ENCODE assay signal across 8 cellular contexts in genomic region chr3:193831495-193832455, GRCh38.
DNase-seq lines count a peak whose midpoint lies in the region; ATAC-seq, FAIRE-seq and TF ChIP-seq lines count a peak whose summit lies in the region.

No MANE protein-coding gene starts in this region.

- H3K36me3 ChIP-seq in brain microvascular endothelial cell (replicated peaks), result no peaks in the 10 kb centered on the region

- no peak overlapping the region for H3K4me3 ChIP-seq in brain microvascular endothelial cell (ENCODE audit: low read depth, low read length)

- no peak for TF ChIP-seq CTCF in GM10248 (IDR thresholded peaks at IDR 0.05; ENCODE audit: control extremely low read depth, extremely low read depth, low read depth, missing control alignments)
- no peak for TF ChIP-seq CTCF in brain microvascular endothelial cell (IDR thresholded peaks at IDR 0.05; ENCODE audit: low read depth, low read length, missing control alignments)

- H3K27ac ChIP-seq in substantia nigra (ENCODE audit: low read depth, low read length, poor library complexity, severe bottlenecking), result no peak overlapping the region
- H3K27ac ChIP-seq in brain microvascular endothelial cell, result no peak overlapping the region

- in situ Hi-C loops in brain microvascular endothelial cell (cut with HindIII; ENCODE audit: low pct_ligation_motif_present, low sequenced_read_pairs), result no loop called here

- DNase-seq in GM10248 (ENCODE audit: extremely low spot score), result peak; percentile 60
- peak; percentile 85 for DNase-seq in NCI-H2107 treated with DMSO at 0.1 percent for 48 hours (lab: John Stamatoyannopoulos, UW; ENCODE audit: unreplicated experiment)
- peak; percentile 7 to 58 for DNase-seq in frontal cortex (ENCODE audit: low spot score in 2 of 2)
- DNase-seq in substantia nigra (lab: John Stamatoyannopoulos, UW), result peak in 39 of 49 donors; percentile 9 to 88 (median 55)
- no peak for DNase-seq in stimulated activated CD4-positive, alpha-beta T cell treated with anti-CD3 and anti-CD28 coated beads, Interleukin-2, amount 100 ng/mL, for 48 hours
- DNase-seq in brain microvascular endothelial cell, result no peak
- no peak for DNase-seq in DMS53 (lab: John Stamatoyannopoulos, UW)

- no peak for FAIRE-seq in frontal cortex (lab: Jason Lieb, UNC)

- POLR2A ChIA-PET in GM10248 (lab: Yijun Ruan, JAX), result interaction anchor here (0.5 kb wide), 1 partner anchor 464 kb away, joined by 4 read pairs; no protein-coding TSS in a partner anchor

- peak; percentile 67 for ATAC-seq in GM21786 (IDR thresholded peaks at IDR 0.05; ENCODE audit: unreplicated experiment)

- H3K27me3 ChIP-seq in brain microvascular endothelial cell (replicated peaks), result peaks cover 24% of the 10 kb centered on the region

- CTCF ChIA-PET in GM10248 (lab: Yijun Ruan, JAX), result interaction anchor here (0.8 kb wide), 1 partner anchor 13 kb away, joined by 3 read pairs; no protein-coding TSS in a partner anchor

Comparison
In these comparisons a context has a peak if more than half of its experiments do, and no peak if none do; other contexts are left out.
1. DNase-seq: peak in GM10248 (single experiment), NCI-H2107 treated with DMSO at 0.1 percent for 48 hours (single experiment), frontal cortex (2 of 2) and substantia nigra (39 of 49); none in stimulated activated CD4-positive, alpha-beta T cell treated with anti-CD3 and anti-CD28 coated beads, Interleukin-2, amount 100 ng/mL, for 48 hours (0 of 2), brain microvascular endothelial cell (single experiment) and DMS53 (single experiment).